In genomic region chr16:31477220-31478216, GRCh38 we compare ENCODE assay signal across 8 cellular contexts. TPM values are rescaled to one million over a fixed set of nuclear protein-coding genes. Genes with fewer than 3 reads are reported as not detected.
DNase-seq lines count a peak whose midpoint lies in the region; ATAC-seq and TF ChIP-seq lines count a peak whose summit lies in the region.

No MANE protein-coding gene starts in this region.

- peaks cover 4% of the 10 kb centered on the region for H3K27me3 ChIP-seq in endodermal cell (ENCODE audit: control insufficient read depth, insufficient read depth, low read length, poor library complexity, severe bottlenecking)

- ATAC-seq in GM21447 (IDR thresholded peaks at IDR 0.05; ENCODE audit: unreplicated experiment) (peak; percentile 27), HG02763 (IDR thresholded peaks at IDR 0.05; ENCODE audit: unreplicated experiment) (no peak)

- peak; percentile 76 for TF ChIP-seq CTCF in endodermal cell (conservative IDR thresholded peaks at IDR 0.05)
- TF ChIP-seq CTCF in retinal pigment epithelial cell (conservative IDR thresholded peaks at IDR 0.05; ENCODE audit: low read depth, low read length), result no peak

- H3K9me3 Mint-ChIP-seq in endodermal cell, result no peaks in the 10 kb centered on the region

- peaks cover 90% of the 10 kb centered on the region for H3K27me3 Mint-ChIP-seq in endodermal cell (ENCODE audit: insufficient read depth)

- H3K4me1 Mint-ChIP-seq in endodermal cell, result peaks cover 11% of the 10 kb centered on the region

- DNase-seq in CD1c-positive myeloid dendritic cell (ENCODE audit: extremely low spot score) (peak; percentile 23), SHP77 (lab: John Stamatoyannopoulos, UW) (peak; percentile 70 to 79), endodermal cell (peak; percentile 92), retinal pigment epithelial cell (ENCODE audit: low read depth) (no peak), kidney glomerular epithelial cell (lab: John Stamatoyannopoulos, UW) (no peak), medulla oblongata (ENCODE audit: extremely low spot score) (no peak)

- no peak overlapping the region for H3K27ac ChIP-seq in endodermal cell (ENCODE audit: low read depth, low read length)

- H3K4me3 Mint-ChIP-seq in endodermal cell, result peak overlapping the region; percentile 54

- no peak overlapping the region for H3K4me3 ChIP-seq in endodermal cell (ENCODE audit: low read length)
- H3K4me3 ChIP-seq in retinal pigment epithelial cell (ENCODE audit: low read length), result peak overlapping the region; percentile 34

- peaks cover 9% of the 10 kb centered on the region for H3K36me3 Mint-ChIP-seq in endodermal cell (ENCODE audit: low read depth)

- no peaks in the 10 kb centered on the region for H3K4me1 ChIP-seq in endodermal cell (ENCODE audit: control insufficient read depth, insufficient read depth, low read length)

- peak overlapping the region; percentile 48 for H3K27ac Mint-ChIP-seq in endodermal cell

- no peak overlapping the region for H3K9ac ChIP-seq in endodermal cell (ENCODE audit: extremely low read depth, low read length, poor library complexity, severe bottlenecking)

- H3K36me3 ChIP-seq in endodermal cell (ENCODE audit: control insufficient read depth, insufficient read depth, low read length), result peaks cover 27% of the 10 kb centered on the region

- 76 to 85% methylated on average over 52 to 67 of the region's 67 CpGs for WGBS in endodermal cell (ENCODE audit: insufficient coverage in 1 of 2, insufficient read length in 1 of 2), 2 experiments

- H3K9me3 ChIP-seq in endodermal cell (ENCODE audit: control insufficient read depth, low read length), result no peaks in the 10 kb centered on the region

RNA-seq across cellular contexts. Expression of gene SLC5A2, which starts 5.4 kb away (rescaled TPM):
- total RNA-seq in endodermal cell, result under 1 TPM; 0.22 to 0.24 TPM
- polyA plus RNA-seq in endodermal cell (2013, experiment 1 of 2), result 0.28 TPM
- polyA plus RNA-seq in endodermal cell (2013, experiment 2 of 2), result 0.17 TPM

RNA-seq across cellular contexts. Expression of gene TGFB1I1, which starts 5.6 kb away (rescaled TPM):
- total RNA-seq in endodermal cell, result 1 to 10 TPM; 7.5 to 10.0 TPM
- 24.3 TPM for polyA plus RNA-seq in endodermal cell (2013, experiment 1 of 2)
- polyA plus RNA-seq in endodermal cell (2013, experiment 2 of 2), result 20.8 TPM

RNA-seq across cellular contexts. Expression of gene ARMC5, which starts 18.2 kb away (rescaled TPM):
- 10 to 100 TPM in 1 of 2 donors, 1 to 10 TPM in 1; 9.4 to 12.1 TPM for total RNA-seq in endodermal cell
- 8.5 TPM for polyA plus RNA-seq in endodermal cell (2013, experiment 1 of 2)
- polyA plus RNA-seq in endodermal cell (2013, experiment 2 of 2), result 8.5 TPM

RNA-seq across cellular contexts. Expression of gene RUSF1, which starts 30.7 kb away (rescaled TPM):
- total RNA-seq in endodermal cell, result 10 to 100 TPM; 45.4 to 50.8 TPM
- 60.5 TPM for polyA plus RNA-seq in endodermal cell (2013, experiment 1 of 2)
- 48.5 TPM for polyA plus RNA-seq in endodermal cell (2013, experiment 2 of 2)

RNA-seq across cellular contexts. Expression of gene ZNF843, which starts 34.9 kb away (rescaled TPM):
- 1 to 10 TPM in 1 of 2 donors, under 1 TPM in 1; 0.31 to 1.5 TPM for total RNA-seq in endodermal cell
- polyA plus RNA-seq in endodermal cell (2013, experiment 1 of 2), result 1.00 TPM
- polyA plus RNA-seq in endodermal cell (2013, experiment 2 of 2), result 0.79 TPM

Comparison
In these comparisons a context has a peak if more than half of its experiments do, and no peak if none do; other contexts are left out.
1. DNase-seq: peak in CD1c-positive myeloid dendritic cell (single experiment), SHP77 (2 of 2) and endodermal cell (single experiment); none in retinal pigment epithelial cell (single experiment), kidney glomerular epithelial cell (single experiment) and medulla oblongata (single experiment).